Comparison of ENCODE assay signal across 23 cellular contexts in genomic region chr1:193629875-193630274, GRCh38.
A peak's percentile ranks its signal among the peaks of the same experiment; 100 is the strongest.
DNase-seq lines count a peak whose midpoint lies in the region; ATAC-seq, FAIRE-seq and TF ChIP-seq lines count a peak whose summit lies in the region.
"Had no signal": no experiment of that assay in that cellular context is flagged by ENCODE, and none has a peak within 500 bp of the region (broad histone marks: within the 10 kb centered on the region; RNA-seq: fewer than 3 reads in every experiment).

No MANE protein-coding gene starts in this region.

- no peak overlapping the region for H3K9ac ChIP-seq in PC-3 (ENCODE audit: low read length)

- H3K27me3 Mint-ChIP-seq in stimulated activated naive CD8-positive, alpha-beta T cell treated with anti-CD3 and anti-CD28 coated beads, Interleukin-15, amount 100 ng/mL, for 72 hours = no peaks in the 10 kb centered on the region
- H3K27me3 Mint-ChIP-seq: central memory CD8-positive, alpha-beta T cell; effector memory CD8-positive, alpha-beta T cell had no signal

- H3F3A ChIP-seq in PC-3 (ENCODE audit: low read length, unreplicated experiment) = no peaks in the 10 kb centered on the region

- no peak for TF ChIP-seq POLR2A in H54 (IDR thresholded peaks at IDR 0.05; ENCODE audit: low read depth, low read length)

- H3K9me3 ChIP-seq in PC-3 (ENCODE audit: low read length) = no peaks in the 10 kb centered on the region
- H3K9me3 ChIP-seq: A549 had no signal

- POLR2A ChIA-PET in PC-3 (lab: Charles Lee; ENCODE audit: unreplicated experiment) = no interaction called here

- H3K9me2 ChIP-seq in PC-3 (replicated peaks; ENCODE audit: low read length) = no peaks in the 10 kb centered on the region

- peaks cover 4% of the 10 kb centered on the region; the same call in 1 of the 2 replicates for H3K4me1 ChIP-seq in PC-3 (ENCODE audit: insufficient read depth, low read length)
- H3K4me1 ChIP-seq: A549 had no signal

- H3K27me3 ChIP-seq in PC-3 (ENCODE audit: low read length) = no peaks in the 10 kb centered on the region

- no peak for ATAC-seq in PC-3
- no peak for ATAC-seq in stimulated activated naive CD8-positive, alpha-beta T cell treated with anti-CD3 and anti-CD28 coated beads, Interleukin-15, amount 100 ng/mL, for 72 hours
- ATAC-seq in GM21737 (IDR thresholded peaks at IDR 0.05; ENCODE audit: unreplicated experiment) = no peak
- ATAC-seq: A549; effector memory CD8-positive, alpha-beta T cell; GM12878; K562 had no signal

- FAIRE-seq in H54 (lab: Jason Lieb, UNC) = no peak
- FAIRE-seq: A549, GM12878, K562, keratinocyte, RCC 7860 had no signal

- peaks cover 9% of the 10 kb centered on the region for H3K4me1 Mint-ChIP-seq in stimulated activated naive CD8-positive, alpha-beta T cell treated with anti-CD3 and anti-CD28 coated beads, Interleukin-15, amount 100 ng/mL, for 72 hours

- no TSS peak for BruUV-seq in PC-3 (replicated peaks; lab: Mats Ljungman, UMichigan)

- H3K27ac ChIP-seq in PC-3 (ENCODE audit: low read length) = no peak overlapping the region
- H3K27ac ChIP-seq: A549 had no signal

- DNase-seq in A172 (ENCODE audit: low spot score) (peak; percentile 51), PC-3 (peak; percentile 4), cardiac fibroblast (ENCODE audit: low read depth in 2 of 2) (peak; percentile 36 to 60), lung microvascular endothelial cell (ENCODE audit: low read depth in 2 of 2) (peak; percentile 60 to 71), NCI-H2107 (lab: John Stamatoyannopoulos, UW) (no peak), H54 (ENCODE audit: insufficient read length, low spot score) (no peak)
- DNase-seq in stimulated activated naive CD8-positive, alpha-beta T cell treated with anti-CD3 and anti-CD28 coated beads, Interleukin-15, amount 100 ng/mL, for 72 hours = no peak
- DNase-seq: activated CD4-positive, alpha-beta T cell treated with anti-CD3 and anti-CD28 coated beads, Interleukin-2, amount 10 ng/mL, durations not matched to agents 24 days and 14 days; activated gamma-delta T cell treated with Interleukin-2 at 50 U/mL for 16 hours; amniotic stem cell; C1 segment of cervical spinal cord; DMS153; effector memory CD8-positive, alpha-beta T cell; HFFc6; NCI-H1930; substantia nigra had no signal

- no peak overlapping the region for H3K27ac Mint-ChIP-seq in stimulated activated naive CD8-positive, alpha-beta T cell treated with anti-CD3 and anti-CD28 coated beads, Interleukin-15, amount 100 ng/mL, for 72 hours
- H3K27ac Mint-ChIP-seq: activated CD4-positive, alpha-beta T cell treated with anti-CD3 and anti-CD28 coated beads, Interleukin-2, amount 10 ng/mL, durations not matched to agents 24 days and 14 days; effector memory CD8-positive, alpha-beta T cell; HFFc6 had no signal

- intact Hi-C loops in PC-3 (cut with micrococcal nuclease) = no loop called here

- CTCF ChIA-PET in PC-3 (lab: Charles Lee) = no interaction called here

- no peaks in the 10 kb centered on the region for H3K36me3 ChIP-seq in PC-3 (ENCODE audit: low read depth, low read length)

- TF ChIP-seq CTCF in PC-3 (conservative IDR thresholded peaks at IDR 0.05; ENCODE audit: low read depth, low read length) (no peak), cardiac fibroblast (IDR thresholded peaks at IDR 0.05; ENCODE audit: low read depth, low read length) (no peak)

- no peaks in the 10 kb centered on the region for H3K79me2 ChIP-seq in PC-3 (ENCODE audit: low read length)

- no peak overlapping the region for H3K4me3 Mint-ChIP-seq in stimulated activated naive CD8-positive, alpha-beta T cell treated with anti-CD3 and anti-CD28 coated beads, Interleukin-15, amount 100 ng/mL, for 72 hours
- H3K4me3 Mint-ChIP-seq: activated CD4-positive, alpha-beta T cell treated with anti-CD3 and anti-CD28 coated beads, Interleukin-2, amount 10 ng/mL, durations not matched to agents 24 days and 14 days; central memory CD8-positive, alpha-beta T cell; effector memory CD8-positive, alpha-beta T cell; HFFc6 had no signal

- H4K20me1 ChIP-seq in PC-3 (ENCODE audit: low read length) = no peaks in the 10 kb centered on the region

- H3K4me3 ChIP-seq in PC-3 (ENCODE audit: low read length) (no peak overlapping the region), cardiac fibroblast (replicated peaks in 1 of 2; ENCODE audit: low read depth in 2 of 2, low read length in 2 of 2) (no peak overlapping the region)
- H3K4me3 ChIP-seq: A549, GM12878, K562 had no signal

- no peaks in the 10 kb centered on the region for H3K9me3 Mint-ChIP-seq in stimulated activated naive CD8-positive, alpha-beta T cell treated with anti-CD3 and anti-CD28 coated beads, Interleukin-15, amount 100 ng/mL, for 72 hours
- H3K9me3 Mint-ChIP-seq: central memory CD8-positive, alpha-beta T cell; effector memory CD8-positive, alpha-beta T cell; HFFc6 had no signal

- H2AFZ ChIP-seq in PC-3 (ENCODE audit: low read length) = no peak overlapping the region

- H3K4me2 ChIP-seq in PC-3 (ENCODE audit: low read length) = no peak overlapping the region
- H3K4me2 ChIP-seq: A549 had no signal

Comparison
In these comparisons a context has a peak if more than half of its experiments do, and no peak if none do; other contexts are left out.
1. DNase-seq: peak in A172 (single experiment), PC-3 (single experiment), cardiac fibroblast (2 of 2) and lung microvascular endothelial cell (2 of 2); none in stimulated activated naive CD8-positive, alpha-beta T cell treated with anti-CD3 and anti-CD28 coated beads, Interleukin-15, amount 100 ng/mL, for 72 hours (0 of 2), NCI-H2107 (single experiment) and H54 (single experiment).